Comparison of ENCODE assay signal across 23 cellular contexts in genomic region chrX:1077140-1077539, GRCh38.
DNase-seq lines count a peak whose midpoint lies in the region; ATAC-seq, FAIRE-seq and TF ChIP-seq lines count a peak whose summit lies in the region.
"Had no signal": no experiment of that assay in that cellular context is flagged by ENCODE, and none has a peak within 500 bp of the region (broad histone marks: within the 10 kb centered on the region; RNA-seq: fewer than 3 reads in every experiment).

No MANE protein-coding gene starts in this region.

- peak overlapping the region; percentile 48; the same call in 1 of the 2 replicates for H2BK15ac ChIP-seq in H1 (ENCODE audit: low read length)

- no peak overlapping the region for H3K14ac ChIP-seq in H1 (ENCODE audit: insufficient read length)

- no peak for TF ChIP-seq CTCF in NB4 (IDR thresholded peaks at IDR 0.05; ENCODE audit: low read depth, low read length)
- no peak for TF ChIP-seq CTCF in H1 (IDR thresholded peaks at IDR 0.05; ENCODE audit: control extremely low read depth in 1 of 3, insufficient read depth in 1 of 3, low read depth in 1 of 3, low read length in 3 of 3)
- TF ChIP-seq CTCF in upper lobe of right lung (IDR thresholded peaks at IDR 0.05): no peak

- no peaks in the 10 kb centered on the region for H3K79me2 ChIP-seq in H1 (ENCODE audit: control insufficient read depth in 1 of 2, insufficient read depth in 2 of 2, low read length in 2 of 2)

- H3K36me3 ChIP-seq in H1 (ENCODE audit: control insufficient read depth in 2 of 4, insufficient read depth in 4 of 4, low read length in 3 of 4) (no peaks in the 10 kb centered on the region), upper lobe of right lung (no peaks in the 10 kb centered on the region)
- H3K36me3 ChIP-seq: cardiac muscle cell, left lung, stomach had no signal

- no peak overlapping the region for H2AK5ac ChIP-seq in H1 (ENCODE audit: low read depth, low read length)

- no peaks in the 10 kb centered on the region for H3K27me3 ChIP-seq in H1 (replicated peaks in 1 of 4; ENCODE audit: control insufficient read depth in 3 of 4, extremely low read depth in 1 of 4, insufficient read depth in 3 of 4, low read length in 3 of 4)
- H3K27me3 ChIP-seq in upper lobe of right lung: no peaks in the 10 kb centered on the region
- H3K27me3 ChIP-seq: cardiac muscle cell, stomach had no signal

- H3K4me1 ChIP-seq in H1 (replicated peaks in 1 of 4; ENCODE audit: control insufficient read depth in 3 of 4, insufficient read depth in 4 of 4, low read length in 3 of 4) (no peaks in the 10 kb centered on the region), upper lobe of right lung (no peaks in the 10 kb centered on the region)
- H3K4me1 ChIP-seq: left lung, stomach had no signal

- H3K4me1 Mint-ChIP-seq in activated naive CD4-positive, alpha-beta T cell treated with anti-CD3 and anti-CD28 coated beads, Interleukin-2, amount 10 ng/mL, durations not matched to agents 7 days and 5 days: peaks cover 8% of the 10 kb centered on the region
- H3K4me1 Mint-ChIP-seq in effector memory CD8-positive, alpha-beta T cell (ENCODE audit: low read depth in 2 of 2): peaks cover 0 to 2% of the 10 kb centered on the region in 2 donors

- WGBS in H1 (ENCODE audit: extremely low coverage in 1 of 2, insufficient coverage in 1 of 2, insufficient read length in 1 of 2, insufficient replicate concordance in 2 of 2, low coverage in 1 of 2, low lambda C conversion rate in 2 of 2, missing lambda C conversion rate in 1 of 2), 2 experiments: 78% methylated on average over 15 of the region's 15 CpGs; no CpG with 5 or more reads in 1 of the 2 experiments

- H4K20me1 ChIP-seq in H1 (replicated peaks in 1 of 2; ENCODE audit: control insufficient read depth in 1 of 2, insufficient read depth in 2 of 2, low read length in 2 of 2): no peaks in the 10 kb centered on the region

- no peaks in the 10 kb centered on the region for H3K23me2 ChIP-seq in H1 (ENCODE audit: low read depth, low read length)

- no peak overlapping the region for H3K56ac ChIP-seq in H1 (replicated peaks; ENCODE audit: insufficient read length, low read depth, low read length)

- no peak overlapping the region for H2BK120ac ChIP-seq in H1 (replicated peaks; ENCODE audit: low read depth, low read length)

- FAIRE-seq in H1 (lab: Jason Lieb, UNC): no peak

- H3K4me3 Mint-ChIP-seq in activated naive CD4-positive, alpha-beta T cell treated with anti-CD3 and anti-CD28 coated beads, Interleukin-2, amount 10 ng/mL, durations not matched to agents 7 days and 5 days: peak overlapping the region; percentile 11
- H3K4me3 Mint-ChIP-seq in effector memory CD8-positive, alpha-beta T cell: no peak overlapping the region

- H2BK20ac ChIP-seq in H1 (ENCODE audit: low read length): peak overlapping the region; percentile 92; the same call in 1 of the 2 replicates

- peak overlapping the region; percentile 28 for H3K18ac ChIP-seq in H1 (ENCODE audit: extremely low read depth, low read length)

- H3K4me2 ChIP-seq in H1 (ENCODE audit: insufficient read depth in 1 of 2, low read depth in 2 of 2, low read length in 2 of 2): no peak overlapping the region

- no peak overlapping the region for H2BK5ac ChIP-seq in H1 (ENCODE audit: low read depth, low read length)

- TF ChIP-seq RAD21 in H1 (IDR thresholded peaks at IDR 0.05 in 1 of 2, conservative IDR thresholded peaks at IDR 0.05 in 1 of 2; ENCODE audit: low read depth in 2 of 2, low read length in 2 of 2): no peak

- no peak overlapping the region for H3K4ac ChIP-seq in H1 (replicated peaks; ENCODE audit: insufficient read length, low read depth, low read length)

- H3K9me3 Mint-ChIP-seq in activated naive CD4-positive, alpha-beta T cell treated with anti-CD3 and anti-CD28 coated beads, Interleukin-2, amount 10 ng/mL, durations not matched to agents 7 days and 5 days: peaks cover 19% of the 10 kb centered on the region
- peaks cover 0 to 11% of the 10 kb centered on the region in 2 donors for H3K9me3 Mint-ChIP-seq in activated naive CD4-positive, alpha-beta T cell treated with anti-CD3 and anti-CD28 coated beads, Interleukin-2, amount 50 U/mL, for 72 hours
- H3K9me3 Mint-ChIP-seq in effector memory CD8-positive, alpha-beta T cell: peaks cover 10 to 13% of the 10 kb centered on the region in 2 donors

- peaks cover 17% of the 10 kb centered on the region for H3K27me3 Mint-ChIP-seq in activated naive CD4-positive, alpha-beta T cell treated with anti-CD3 and anti-CD28 coated beads, Interleukin-2, amount 10 ng/mL, durations not matched to agents 7 days and 5 days
- H3K27me3 Mint-ChIP-seq in effector memory CD8-positive, alpha-beta T cell: no peaks in the 10 kb centered on the region

- intact Hi-C loops in upper lobe of right lung (cut with DNase I): no loop called here

- H3K79me1 ChIP-seq in H1 (ENCODE audit: low read depth, low read length): no peaks in the 10 kb centered on the region

- TF ChIP-seq EP300 in H1 (IDR thresholded peaks at IDR 0.05; ENCODE audit: borderline replicate concordance in 1 of 2, low read depth in 2 of 2, low read length in 2 of 2): no peak

- no peak overlapping the region for H3K23ac ChIP-seq in H1 (ENCODE audit: insufficient read length)

- CTCF ChIA-PET in activated naive CD4-positive, alpha-beta T cell treated with anti-CD3 and anti-CD28 coated beads, Interleukin-2, amount 10 ng/mL, durations not matched to agents 7 days and 5 days (lab: Charles Lee): no interaction called here
- CTCF ChIA-PET in H1 (lab: Charles Lee; ENCODE audit: partially characterized antibody): no interaction called here

- ATAC-seq in activated naive CD4-positive, alpha-beta T cell treated with anti-CD3 and anti-CD28 coated beads, Interleukin-2, amount 50 U/mL, for 72 hours: no peak
- ATAC-seq in upper lobe of right lung: no peak
- ATAC-seq in effector memory CD8-positive, alpha-beta T cell (replicated peaks): no peak
- ATAC-seq in HG03342 (IDR thresholded peaks at IDR 0.05; ENCODE audit: unreplicated experiment): no peak
- ATAC-seq: left lung, mucosa of descending colon had no signal

- TF ChIP-seq POLR2A in NB4 (IDR thresholded peaks at IDR 0.05; ENCODE audit: extremely low read depth, insufficient read length) (no peak), H1 (IDR thresholded peaks at IDR 0.05; ENCODE audit: control extremely low read depth in 1 of 2, low read depth in 2 of 2, low read length in 2 of 2) (no peak)

- POLR2A ChIA-PET in H1 (lab: Charles Lee; ENCODE audit: partially characterized antibody): no interaction called here

- no peak for DNase-seq in activated naive CD4-positive, alpha-beta T cell treated with anti-CD3 and anti-CD28 coated beads, Interleukin-2, amount 10 ng/mL, durations not matched to agents 7 days and 5 days
- no peak for DNase-seq in activated naive CD4-positive, alpha-beta T cell treated with anti-CD3 and anti-CD28 coated beads, Interleukin-2, amount 50 U/mL, for 72 hours (ENCODE audit: low spot score in 2 of 2)
- DNase-seq in NB4 (ENCODE audit: low read depth) (peak; percentile 16), H1 (ENCODE audit: low read depth in 1 of 2, low spot score in 2 of 2) (no peak), upper lobe of right lung (peak; percentile 49), GOT3 (lab: John Stamatoyannopoulos, UW) (no peak)
- no peak for DNase-seq in effector memory CD8-positive, alpha-beta T cell
- DNase-seq: activated CD4-positive, alpha-beta T cell treated with anti-CD3 and anti-CD28 coated beads for 1 hour; Calu3; effector CD4-positive, alpha-beta T cell; glutamatergic neuron; H7; left lung; mucosa of descending colon; NCI-H1092; NCI-H2081 treated with DMSO at 0.1 percent for 48 hours; NCI-H526; OCI-M1; SIG-M5; stomach; T-helper 9 cell had no signal

- H3K27ac Mint-ChIP-seq in activated naive CD4-positive, alpha-beta T cell treated with anti-CD3 and anti-CD28 coated beads, Interleukin-2, amount 10 ng/mL, durations not matched to agents 7 days and 5 days: peak overlapping the region; percentile 5
- H3K27ac Mint-ChIP-seq in activated naive CD4-positive, alpha-beta T cell treated with anti-CD3 and anti-CD28 coated beads, Interleukin-2, amount 50 U/mL, for 72 hours: no peak overlapping the region
- no peak overlapping the region for H3K27ac Mint-ChIP-seq in effector memory CD8-positive, alpha-beta T cell

- 0 out of 2 replicates have a peak overlapping the region, but pooled peaks have one; percentile 13 for H2BK12ac ChIP-seq in H1 (ENCODE audit: low read depth, low read length)

- no peak overlapping the region for H3K9ac ChIP-seq in H1 (replicated peaks in 1 of 4; ENCODE audit: extremely low read depth in 1 of 4, low read depth in 3 of 4, low read length in 3 of 4)

- H3K36me3 Mint-ChIP-seq in activated naive CD4-positive, alpha-beta T cell treated with anti-CD3 and anti-CD28 coated beads, Interleukin-2, amount 10 ng/mL, durations not matched to agents 7 days and 5 days: no peaks in the 10 kb centered on the region
- peaks cover 9 to 12% of the 10 kb centered on the region in 2 donors for H3K36me3 Mint-ChIP-seq in activated naive CD4-positive, alpha-beta T cell treated with anti-CD3 and anti-CD28 coated beads, Interleukin-2, amount 50 U/mL, for 72 hours
- H3K36me3 Mint-ChIP-seq in effector memory CD8-positive, alpha-beta T cell (ENCODE audit: insufficient read depth): peaks cover 29% of the 10 kb centered on the region

- no peak overlapping the region for H4K8ac ChIP-seq in H1 (ENCODE audit: extremely low read depth, insufficient read depth, low read length)

- no peak overlapping the region for H4K5ac ChIP-seq in H1 (ENCODE audit: insufficient read length, low read depth, low read length)

- H4K91ac ChIP-seq in H1 (replicated peaks; ENCODE audit: insufficient read length, low read length): no peak overlapping the region

- no peak overlapping the region for H3K4me3 ChIP-seq in NB4 (ENCODE audit: low read depth, low read length)
- no peak overlapping the region; a peak in 1 of 8 replicates for H3K4me3 ChIP-seq in H1 (ENCODE audit: extremely low read depth in 1 of 4, insufficient read depth in 2 of 4, low read depth in 3 of 4, low read length in 4 of 4)
- no peak overlapping the region for H3K4me3 ChIP-seq in upper lobe of right lung
- H3K4me3 ChIP-seq: cardiac muscle cell, left lung, mucosa of descending colon, stomach had no signal

- H3K27ac ChIP-seq in H1 (ENCODE audit: low read depth, low read length) (no peak overlapping the region), upper lobe of right lung (no peak overlapping the region)
- H3K27ac ChIP-seq: cardiac muscle cell, left lung, stomach had no signal

- H3K9me3 ChIP-seq in H1 (ENCODE audit: insufficient read depth in 2 of 2, low read depth in 1 of 2, low read length in 1 of 2) (peaks cover 0 to 8% of the 10 kb centered on the region in 2 experiments; a peak in 1 of 4 replicates), upper lobe of right lung (no peaks in the 10 kb centered on the region)

- H2AFZ ChIP-seq in H1 (ENCODE audit: low read length): peak overlapping the region; percentile 95

TF ChIP-seq in H1, 55 proteins besides CTCF, POLR2A, EP300 and RAD21:
- TF ChIP-seq SP2 (IDR thresholded peaks at IDR 0.05; ENCODE audit: low read length) (no peak), MAX (IDR thresholded peaks at IDR 0.05) (peak; percentile 19; the same call in 1 of the 2 replicates)
TF ChIP-seq in H1: peak in this region for 1.

Comparison
In these comparisons a context has a peak if more than half of its experiments do, and no peak if none do; other contexts are left out.
1. DNase-seq: peak in NB4 (single experiment) and upper lobe of right lung (single experiment); none in activated naive CD4-positive, alpha-beta T cell treated with anti-CD3 and anti-CD28 coated beads, Interleukin-2, amount 10 ng/mL, durations not matched to agents 7 days and 5 days (single experiment), activated naive CD4-positive, alpha-beta T cell treated with anti-CD3 and anti-CD28 coated beads, Interleukin-2, amount 50 U/mL, for 72 hours (0 of 2), H1 (0 of 2), effector memory CD8-positive, alpha-beta T cell (0 of 3) and GOT3 (single experiment).